ENCODE assay signal across 8 cellular contexts in genomic region chr14:91835197-91835919, GRCh38. TPM values are rescaled to one million over a fixed set of nuclear protein-coding genes. Genes with fewer than 3 reads are reported as not detected.
DNase-seq lines count a peak whose midpoint lies in the region; ATAC-seq, FAIRE-seq and TF ChIP-seq lines count a peak whose summit lies in the region.

No MANE protein-coding gene starts in this region.

- no peak overlapping the region for H3K9ac ChIP-seq in GM12878 (ENCODE audit: control insufficient read depth, insufficient read depth, low read length)

- no peak for TF ChIP-seq CTCF in GM12878 (IDR thresholded peaks at IDR 0.05 in 2 of 3, conservative IDR thresholded peaks at IDR 0.05 in 1 of 3; ENCODE audit: control insufficient read depth in 2 of 3, extremely low read depth in 1 of 3, insufficient read depth in 1 of 3, low read depth in 3 of 3, low read length in 3 of 3)
- no peak for TF ChIP-seq CTCF in mesothelial cell of epicardium (IDR thresholded peaks at IDR 0.05; ENCODE audit: unreplicated experiment)

- no peak for TF ChIP-seq POLR2A in GM12878 (IDR thresholded peaks at IDR 0.05; ENCODE audit: low read depth, low read length)

- H3K27me3 Mint-ChIP-seq in mesothelial cell of epicardium (ENCODE audit: low read depth): peaks cover 71% of the 10 kb centered on the region

- no peaks in the 10 kb centered on the region for H3K4me1 ChIP-seq in GM12878 (ENCODE audit: control insufficient read depth, insufficient read depth, low read length)

- in situ Hi-C loops in GM12878 (cut with MboI): no loop called here

- peak; percentile 9 to 51 for DNase-seq in NCI-H2081 (lab: John Stamatoyannopoulos, UW)
- DNase-seq in NCI-H2081 treated with DMSO at 0.1 percent for 48 hours (lab: John Stamatoyannopoulos, UW): no peak
- DNase-seq in GM12878 (ENCODE audit: low read depth, low spot score): no peak
- no peak for DNase-seq in mesothelial cell of epicardium (ENCODE audit: low spot score in 2 of 2, unreplicated experiment in 2 of 2)
- no peak for DNase-seq in OCI-M2 (lab: John Stamatoyannopoulos, UW; ENCODE audit: unreplicated experiment)

- ATAC-seq in HG03108 (IDR thresholded peaks at IDR 0.05; ENCODE audit: unreplicated experiment) (peak; percentile 15), GM12878 (peak; percentile 57), HG03520 (IDR thresholded peaks at IDR 0.05; ENCODE audit: unreplicated experiment) (no peak), HG02973 (IDR thresholded peaks at IDR 0.05; ENCODE audit: unreplicated experiment) (no peak)

- H3K9me3 ChIP-seq in GM12878 (replicated peaks; ENCODE audit: control insufficient read depth, insufficient read depth, low read length): peaks cover 3% of the 10 kb centered on the region; the same call in 2 of the 3 replicates

- no peak for TF ChIP-seq RAD21 in GM12878 (IDR thresholded peaks at IDR 0.05; ENCODE audit: insufficient read depth, low read depth, low read length)

- RAD21 ChIA-PET in GM12878 (lab: Charles Lee; ENCODE audit: unreplicated experiment): interaction anchor here (0.6 to 0.9 kb wide), 3 partner anchors 23 to 641 kb away, joined by 3 read pairs; no protein-coding TSS in a partner anchor

- POLR2A ChIA-PET in GM12878 (lab: Charles Lee): no interaction called here

- CTCF ChIA-PET in GM12878 (lab: Yijun Ruan, JAX): no interaction called here

- SMC1A ChIA-PET in GM12878 (lab: Charles Lee; ENCODE audit: uncharacterized antibody, unreplicated experiment): interaction anchor here (0.8 to 1.0 kb wide), 3 partner anchors 16 to 37 kb away, joined by 3 read pairs; no protein-coding TSS in a partner anchor

- H3K79me2 ChIP-seq in GM12878 (ENCODE audit: control insufficient read depth, insufficient read depth, low read length): no peaks in the 10 kb centered on the region; the same call in 1 of the 2 replicates

- 0 out of 4 replicates have a peak, but pooled peaks of 1 of the 2 experiments have one; percentile 18 for TF ChIP-seq EP300 in GM12878 (IDR thresholded peaks at IDR 0.05; ENCODE audit: borderline replicate concordance in 1 of 2, control insufficient read depth in 1 of 2, low read depth in 2 of 2, low read length in 2 of 2)

- 41% methylated on average over 17 of the region's 19 CpGs for WGBS in GM12878 (ENCODE audit: insufficient coverage, insufficient replicate concordance, low lambda C conversion rate, missing lambda C conversion rate)

- H2AFZ ChIP-seq in GM12878 (ENCODE audit: control insufficient read depth, low read depth, low read length): no peak overlapping the region

- H3K4me3 Mint-ChIP-seq in mesothelial cell of epicardium: peak overlapping the region; percentile 86

- no peak for FAIRE-seq in GM12878 (lab: Jason Lieb, UNC)

- peaks cover 7% of the 10 kb centered on the region for H3K4me1 Mint-ChIP-seq in mesothelial cell of epicardium

- H4K20me1 ChIP-seq in GM12878 (ENCODE audit: control insufficient read depth, insufficient read depth): no peaks in the 10 kb centered on the region

- H3K36me3 Mint-ChIP-seq in mesothelial cell of epicardium: no peaks in the 10 kb centered on the region

- H3K27ac ChIP-seq in GM12878 (ENCODE audit: control insufficient read depth, insufficient read depth): no peak overlapping the region

- no peaks in the 10 kb centered on the region for H3K36me3 ChIP-seq in GM12878 (ENCODE audit: control insufficient read depth in 2 of 2, insufficient read depth in 2 of 2, low read length in 1 of 2)

- no TSS peak for BruUV-seq in GM12878 (replicated peaks; lab: Mats Ljungman, UMichigan)

- H3K27me3 ChIP-seq in GM12878 (replicated peaks in 1 of 2; ENCODE audit: control insufficient read depth in 2 of 2, insufficient read depth in 2 of 2, low read length in 1 of 2): peaks cover 0 to 6% of the 10 kb centered on the region in 2 experiments; a peak in 3 of 4 replicates

- no peak overlapping the region for H3K27ac Mint-ChIP-seq in mesothelial cell of epicardium

- H3K9me3 Mint-ChIP-seq in mesothelial cell of epicardium: no peaks in the 10 kb centered on the region

- peak overlapping the region; percentile 72 for H3K4me2 ChIP-seq in GM12878 (ENCODE audit: control insufficient read depth, insufficient read depth)

- intact Hi-C loops in GM12878 (cut with micrococcal nuclease; ENCODE audit: unreplicated experiment): loop anchor here (10.0 kb wide), 1 partner anchor 169 kb away; no protein-coding TSS in a partner anchor

- H3K4me3 ChIP-seq in GM12878: peak overlapping the region; percentile 68; the same call in 1 of the 2 replicates

TF ChIP-seq in GM12878, 131 proteins besides CTCF, POLR2A, EP300 and RAD21 (continues in another document):
- TF ChIP-seq RBBP5 (conservative IDR thresholded peaks at IDR 0.05) (no peak), NKRF (conservative IDR thresholded peaks at IDR 0.05) (no peak), RUNX3 (IDR thresholded peaks at IDR 0.05; ENCODE audit: low read length) (peak; percentile 79), SMAD1 (IDR thresholded peaks at IDR 0.05; ENCODE audit: low read depth, partially characterized antibody) (no peak), JUNB (IDR thresholded peaks at IDR 0.05) (no peak), IKZF2 (IDR thresholded peaks at IDR 0.05) (peak; percentile 38 to 46; a peak in 2 of 4 replicates), TBL1XR1 (IDR thresholded peaks at IDR 0.05; ENCODE audit: low read depth, low read length) (no peak), CEBPZ (IDR thresholded peaks at IDR 0.05; ENCODE audit: low read depth, low read length) (no peak), CBFB (IDR thresholded peaks at IDR 0.05; ENCODE audit: low read depth) (no peak), IKZF1 (conservative IDR thresholded peaks at IDR 0.05) (peak; percentile 48; the same call in 1 of the 2 replicates), HDGF (IDR thresholded peaks at IDR 0.05) (no peak), KDM1A (IDR thresholded peaks at IDR 0.05; ENCODE audit: borderline replicate concordance) (no peak), SMARCA5 (IDR thresholded peaks at IDR 0.05) (no peak), STAT1 (conservative IDR thresholded peaks at IDR 0.05) (no peak), TCF7 (IDR thresholded peaks at IDR 0.05; ENCODE audit: borderline replicate concordance) (no peak; the same call in 1 of the 2 replicates)

RNA-seq across cellular contexts. Expression of gene TC2N, which starts 32.0 kb away (rescaled TPM):
- total RNA-seq in GM12878 (2013; cell fraction: nucleolus; rRNA removed): 8.2 and 8.3 TPM in 2 replicates
- 0.23 and 0.49 TPM in 2 replicates for total RNA-seq in GM12878 (2014; rRNA removed)
- 0.74 and 0.76 TPM in 2 replicates for total RNA-seq in GM12878 (2014; rRNA removed; fragmentation: Illumina TruSeq; extraction: Trizol)
- total RNA-seq in GM12878 (2021): 1.4 and 1.6 TPM in 2 replicates
- polyA plus RNA-seq in GM12878 (2011; ENCODE audit: low read depth): 0.58 TPM
- 0.65 and 1.1 TPM in 2 replicates for polyA plus RNA-seq in GM12878 (2011; rRNA removed)
- polyA plus RNA-seq in GM12878 (2011; cell fraction: cytosol; rRNA removed): 0.20 and 0.39 TPM in 2 replicates
- 0.22 and 0.45 TPM in 2 replicates for polyA plus RNA-seq in GM12878 (2011; cell fraction: nucleus; rRNA removed)
- 0.54 and 1.7 TPM in 2 replicates for polyA plus RNA-seq in GM12878 (2012)
- 0.71 and 1.2 TPM in 2 replicates for polyA plus RNA-seq in GM12878 (2014; fragmentation: Illumina TruSeq; extraction: Trizol)
- under 1 TPM; 0.15 to 0.23 TPM for polyA plus RNA-seq in GM12878 (2014; fragmentation: Nextera tagmentation; extraction: Ambion mirVana)
- polyA plus RNA-seq in GM12878 (2014; rRNA removed): 0.38 and 0.49 TPM in 2 replicates
- polyA plus RNA-seq in GM12878 (2016; fragmentation: Nextera tagmentation; extraction: Ambion mirVana): under 1 TPM; 0.16 to 0.31 TPM
- 0.46 and 0.51 TPM in 2 replicates for polyA minus RNA-seq in GM12878 (2011; rRNA and poly(A)+ RNA removed)
- 1.2 TPM in 1 of 2 replicates, not detected in the other for polyA minus RNA-seq in GM12878 (2011; cell fraction: cytosol; rRNA and poly(A)+ RNA removed)
- 0.57 and 0.60 TPM in 2 replicates for polyA minus RNA-seq in GM12878 (2011; cell fraction: nucleus; rRNA and poly(A)+ RNA removed)
- total RNA-seq in mesothelial cell of epicardium: 8.5 to 11.6 TPM (median 9.9 TPM) in 3 replicates

Comparison
In these comparisons a context has a peak if more than half of its experiments do, and no peak if none do; other contexts are left out.
1. DNase-seq: peak in NCI-H2081 (2 of 2); none in NCI-H2081 treated with DMSO at 0.1 percent for 48 hours (single experiment), GM12878 (single experiment), mesothelial cell of epicardium (0 of 2) and OCI-M2 (single experiment).
2. ATAC-seq: peak in HG03108 (single experiment) and GM12878 (single experiment); none in HG03520 (single experiment) and HG02973 (single experiment).